In genomic region chr3:148307443-148307843, GRCh38 we compare ENCODE assay signal across 20 cellular contexts.
A peak's percentile ranks its signal among the peaks of the same experiment; 100 is the strongest.
DNase-seq lines count a peak whose midpoint lies in the region; ATAC-seq, FAIRE-seq and TF ChIP-seq lines count a peak whose summit lies in the region.
"Had no signal": no experiment of that assay in that cellular context is flagged by ENCODE, and none has a peak within 500 bp of the region (broad histone marks: within the 10 kb centered on the region; RNA-seq: fewer than 3 reads in every experiment).

No MANE protein-coding gene starts in this region.

- H3K27me3 Mint-ChIP-seq in activated naive CD8-positive, alpha-beta T cell treated with anti-CD3 and anti-CD28 coated beads, Interleukin-2, amount 50 U/mL, for 24 hours: no peaks in the 10 kb centered on the region
- H3K27me3 Mint-ChIP-seq: T-cell had no signal

- H3K4me1 Mint-ChIP-seq in activated naive CD8-positive, alpha-beta T cell treated with anti-CD3 and anti-CD28 coated beads, Interleukin-2, amount 50 U/mL, for 24 hours: no peaks in the 10 kb centered on the region
- H3K4me1 Mint-ChIP-seq: IgD-negative memory B cell, T-cell had no signal

- peak; percentile 87 for ATAC-seq in GM18867 (IDR thresholded peaks at IDR 0.05; ENCODE audit: unreplicated experiment)
- ATAC-seq in GM21515 (IDR thresholded peaks at IDR 0.05; ENCODE audit: unreplicated experiment): peak; percentile 45
- peak; percentile 82 for ATAC-seq in HG02973 (IDR thresholded peaks at IDR 0.05; ENCODE audit: unreplicated experiment)
- ATAC-seq in HG03565 (IDR thresholded peaks at IDR 0.05; ENCODE audit: unreplicated experiment): peak; percentile 70
- ATAC-seq in activated naive CD8-positive, alpha-beta T cell treated with anti-CD3 and anti-CD28 coated beads, Interleukin-2, amount 50 U/mL, for 24 hours: no peak
- ATAC-seq: Right ventricle myocardium inferior, T-cell had no signal

- no peak overlapping the region for H3K27ac Mint-ChIP-seq in activated naive CD8-positive, alpha-beta T cell treated with anti-CD3 and anti-CD28 coated beads, Interleukin-2, amount 50 U/mL, for 24 hours
- H3K27ac Mint-ChIP-seq: IgD-negative memory B cell, T-cell had no signal

- no peaks in the 10 kb centered on the region for H3K36me3 ChIP-seq in transverse colon
- H3K36me3 ChIP-seq: left ventricle myocardium inferior had no signal

- TF ChIP-seq EP300 in transverse colon (IDR thresholded peaks at IDR 0.05; ENCODE audit: low read depth): no peak

- H3K4me3 Mint-ChIP-seq in activated naive CD8-positive, alpha-beta T cell treated with anti-CD3 and anti-CD28 coated beads, Interleukin-2, amount 50 U/mL, for 24 hours: no peak overlapping the region
- H3K4me3 Mint-ChIP-seq: IgD-negative memory B cell, T-cell had no signal

- no peaks in the 10 kb centered on the region for H3K4me1 ChIP-seq in transverse colon
- H3K4me1 ChIP-seq: left ventricle myocardium inferior, testis had no signal

- no peak for TF ChIP-seq POLR2A in transverse colon (IDR thresholded peaks at IDR 0.05)

- no peak for DNase-seq in activated naive CD8-positive, alpha-beta T cell treated with anti-CD3 and anti-CD28 coated beads, Interleukin-2, amount 50 U/mL, for 24 hours
- DNase-seq in transverse colon (no peak), RCC 7860 (ENCODE audit: low spot score) (no peak), COLO829 (ENCODE audit: low spot score) (no peak)
- DNase-seq: activated effector memory CD4-positive, alpha-beta T cell treated with anti-CD3 and anti-CD28 coated beads, Interleukin-2, amount 50 U/mL, for 16 hours; anterior cingulate cortex; foreskin fibroblast; GF-D8; GOT3; left ventricle myocardium inferior; stimulated activated CD4-positive, alpha-beta T cell treated with anti-CD3 and anti-CD28 coated beads, Interleukin-4, amount 100 ng/mL, for 4 hours; T-cell; testis had no signal

- no peaks in the 10 kb centered on the region for H3K36me3 Mint-ChIP-seq in activated naive CD8-positive, alpha-beta T cell treated with anti-CD3 and anti-CD28 coated beads, Interleukin-2, amount 50 U/mL, for 24 hours (ENCODE audit: low read depth)
- H3K36me3 Mint-ChIP-seq: IgD-negative memory B cell, T-cell had no signal

- no peaks in the 10 kb centered on the region for H3K27me3 ChIP-seq in transverse colon
- H3K27me3 ChIP-seq: testis had no signal

- H3K27ac ChIP-seq in transverse colon: no peak overlapping the region
- H3K27ac ChIP-seq: left ventricle myocardium inferior, testis had no signal

- intact Hi-C loops in transverse colon (cut with DNase I; ENCODE audit: low total_unique reads): no loop called here

- in situ Hi-C loops in transverse colon (cut with MboI; ENCODE audit: low pct_ligation_motif_present in 1 of 4, low pct_unique_long_range_greater_than_20kb in 1 of 4, low sequenced_read_pairs in 3 of 4): no loop called here

- WGBS in transverse colon (ENCODE audit: low coverage in 1 of 2), 2 donors: 52 to 59% methylated on average over 2 of the region's 2 CpGs

- no peak for FAIRE-seq in RCC 7860 (lab: Jason Lieb, UNC)
- FAIRE-seq: endometrium had no signal

- no peak for TF ChIP-seq CTCF in transverse colon (IDR thresholded peaks at IDR 0.05)

- no peak overlapping the region for H3K4me3 ChIP-seq in transverse colon
- H3K4me3 ChIP-seq: left ventricle myocardium inferior, testis had no signal

- H3K9me3 Mint-ChIP-seq in activated naive CD8-positive, alpha-beta T cell treated with anti-CD3 and anti-CD28 coated beads, Interleukin-2, amount 50 U/mL, for 24 hours: no peaks in the 10 kb centered on the region

- no peaks in the 10 kb centered on the region for H3K9me3 ChIP-seq in transverse colon
- H3K9me3 ChIP-seq: left ventricle myocardium inferior, testis had no signal
